ENCODE assay signal across 22 cellular contexts in genomic region chr10:77020426-77021040, GRCh38.
"Had no signal": no experiment of that assay in that cellular context is flagged by ENCODE, and none has a peak within 500 bp of the region (broad histone marks: within the 10 kb centered on the region; RNA-seq: fewer than 3 reads in every experiment).

No MANE protein-coding gene starts in this region.

- H3K27me3 ChIP-seq: hepatocyte, left lung, ovary, sigmoid colon, spleen, suprapubic skin, tibial artery, upper lobe of right lung had no signal

- ATAC-seq: heart right ventricle; left lung; natural killer cell; right cardiac atrium; stimulated activated effector memory CD8-positive, alpha-beta T cell treated with anti-CD3 and anti-CD28 coated beads, Interleukin-12 subunit alpha, Interleukin-12 subunit beta, amount 100 ng/mL, for 72 hours; upper lobe of right lung had no signal

- H3K4me2 ChIP-seq: hepatocyte had no signal

- H3K27ac ChIP-seq: heart right ventricle, hepatocyte, left lung, ovary, sigmoid colon, spleen, suprapubic skin, upper lobe of right lung had no signal

- H3K79me2 ChIP-seq: hepatocyte had no signal

- DNase-seq: heart right ventricle; islet precursor cell; left lung; mesendoderm; naive B cell; natural killer cell; ovary; right cardiac atrium; sigmoid colon; small intestine; spleen; stimulated activated CD4-positive, alpha-beta T cell treated with anti-CD3 and anti-CD28 coated beads, Interleukin-4, amount 100 ng/mL, for 24 hours; stimulated activated naive CD4-positive, alpha-beta T cell; tibial artery; trophoblast cell; upper lobe of right lung had no signal

- H3K4me3 ChIP-seq: heart right ventricle, hepatocyte, left lung, lung, ovary, sigmoid colon, spleen, suprapubic skin, thoracic aorta, tibial artery, upper lobe of right lung had no signal

- H3K36me3 ChIP-seq: heart right ventricle, left lung, ovary, spleen, suprapubic skin, thoracic aorta, upper lobe of right lung had no signal

- FAIRE-seq: small intestine, urothelium cell line had no signal

- H3K4me1 ChIP-seq: heart right ventricle, left lung, sigmoid colon, spleen, suprapubic skin had no signal

- H3K9me3 ChIP-seq: heart right ventricle, left lung, ovary, sigmoid colon, spleen, suprapubic skin, thoracic aorta, tibial artery, upper lobe of right lung had no signal

- H2AFZ ChIP-seq: hepatocyte had no signal
